In the genomic region with DNA sequence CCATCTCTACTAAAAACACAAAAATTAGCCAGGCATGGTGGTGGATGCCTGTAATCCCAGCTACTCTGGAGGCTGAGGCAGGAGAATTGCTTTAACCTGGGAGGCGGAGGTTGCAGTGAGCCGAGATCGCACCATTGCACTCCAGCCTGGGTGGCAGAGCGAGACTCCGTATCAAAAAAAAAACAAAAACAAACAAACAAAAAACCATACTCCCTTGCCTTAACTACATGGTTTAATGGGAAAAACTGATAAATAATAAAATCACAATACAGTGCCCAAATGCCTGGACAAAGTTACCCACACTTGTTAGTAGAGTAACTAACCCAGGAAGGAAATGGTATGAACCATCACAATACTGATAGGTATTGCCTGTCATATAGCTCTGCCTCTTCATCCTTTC, we compare ENCODE assay signal across 5 cellular contexts. TPM values are rescaled to one million over a fixed set of nuclear protein-coding genes. Genes with fewer than 3 reads are reported as not detected.
DNase-seq lines count a peak whose midpoint lies in the region; ATAC-seq, FAIRE-seq and TF ChIP-seq lines count a peak whose summit lies in the region.
"Not testable (repeated sequence)": the region's sequence is repeated elsewhere in the genome, so short reads cannot be mapped to it uniquely, and the experiment has no call there.

No MANE protein-coding gene starts in this region.

- not testable (repeated sequence) for H2AK5ac ChIP-seq in H9 (ENCODE audit: insufficient read length, low read length)

- not testable (repeated sequence) for H3K14ac ChIP-seq in H9 (ENCODE audit: insufficient read depth, low read length)

- in situ Hi-C loops in K562 (cut with MboI): not testable (repeated sequence)

- H3K23me2 ChIP-seq in H9 (ENCODE audit: insufficient read length, low read depth, low read length, poor library complexity, severe bottlenecking): not testable (repeated sequence)

- H2AFZ ChIP-seq in H9 (ENCODE audit: low read length); K562 (ENCODE audit: low read depth, low read length): not testable (repeated sequence)

- H3K4me1 ChIP-seq in CD4-positive, CD25-positive, alpha-beta regulatory T cell (ENCODE audit: control insufficient read depth, insufficient read depth, low read length, poor library complexity, severe bottlenecking); H9 (ENCODE audit: insufficient read depth, low read length); HEK293 (ENCODE audit: control insufficient read depth, insufficient read depth, low read length); K562 (replicated peaks in 1 of 2; ENCODE audit: control insufficient read depth in 2 of 2, insufficient read depth in 2 of 2, low read length in 2 of 2): not testable (repeated sequence)

- H3K79me1 ChIP-seq in H9 (ENCODE audit: insufficient read depth, low read depth, low read length, poor library complexity, severe bottlenecking): not testable (repeated sequence)

- not testable (repeated sequence) for H3K23ac ChIP-seq in H9 (ENCODE audit: insufficient read length, low read depth, low read length)

- not testable (repeated sequence) for TF ChIP-seq POLR2A in K562 (conservative IDR thresholded peaks at IDR 0.05)

- H3K36me3 Mint-ChIP-seq in CD4-positive, CD25-positive, alpha-beta regulatory T cell: peaks cover 14% of the 10 kb centered on the region
- H3K36me3 Mint-ChIP-seq in H9 (ENCODE audit: insufficient read depth in 1 of 3, low read depth in 3 of 3): peaks cover 6 to 36% (median 32%) of the 10 kb centered on the region in 3 experiments; a peak in 6 of 7 replicates
- H3K36me3 Mint-ChIP-seq in stimulated activated naive B cell treated with anti-CD40 and anti-IgM and Interleukin-4, amounts not matched to agents 10 μg/mL and 1 μg/mL and 100 μg/mL, for 72 hours: peaks cover 12 to 28% of the 10 kb centered on the region in 2 donors

- not testable (repeated sequence) for H3K18ac ChIP-seq in H9 (ENCODE audit: insufficient read length, low read depth, low read length)

- ATAC-seq in CD4-positive, CD25-positive, alpha-beta regulatory T cell (ENCODE audit: low read depth in 2 of 2); K562; stimulated activated naive B cell treated with anti-CD40 and anti-IgM and Interleukin-4, amounts not matched to agents 10 μg/mL and 1 μg/mL and 100 μg/mL, for 72 hours (replicated peaks): not testable (repeated sequence)

- FAIRE-seq in K562 (lab: Jason Lieb, UNC): peak; percentile 6

- intact Hi-C loops in K562 (cut with micrococcal nuclease): not testable (repeated sequence)

- CTCF ChIA-PET in HEK293 (lab: Yijun Ruan, JAX) (interaction anchor here (0.6 to 1.1 kb wide), 2 partner anchors 64 to 82 kb away, joined by 4 to 5 read pairs; no protein-coding TSS in a partner anchor), K562 (lab: Yijun Ruan, JAX; ENCODE audit: low intra/inter-chr PET ratio) (interaction anchor here (0.6 kb wide), 1 partner anchor 215 kb away, joined by 4 read pairs; no protein-coding TSS in a partner anchor)

- H2BK15ac ChIP-seq in H9 (ENCODE audit: low read depth, low read length): not testable (repeated sequence)

- DNase-seq in CD4-positive, CD25-positive, alpha-beta regulatory T cell; H9; K562 (ENCODE audit: extremely low read depth in 1 of 4, low spot score in 3 of 4); stimulated activated naive B cell treated with anti-CD40 and anti-IgM and Interleukin-4, amounts not matched to agents 10 μg/mL and 1 μg/mL and 100 μg/mL, for 72 hours: not testable (repeated sequence)

- H3K27ac Mint-ChIP-seq in CD4-positive, CD25-positive, alpha-beta regulatory T cell: peak overlapping the region in 2 of 3 donors; percentile 20 to 53
- H3K27ac Mint-ChIP-seq in H9: peak overlapping the region in 2 of 3 experiments; percentile 28 to 61; a peak in 2 of 7 replicates
- H3K27ac Mint-ChIP-seq in stimulated activated naive B cell treated with anti-CD40 and anti-IgM and Interleukin-4, amounts not matched to agents 10 μg/mL and 1 μg/mL and 100 μg/mL, for 72 hours: peak overlapping the region; percentile 51

- not testable (repeated sequence) for H3K4me2 ChIP-seq in H9 (ENCODE audit: insufficient read depth, insufficient read length, low read length); K562 (ENCODE audit: insufficient read depth, low read length)

- not testable (repeated sequence) for H3K36me3 ChIP-seq in CD4-positive, CD25-positive, alpha-beta regulatory T cell (ENCODE audit: control insufficient read depth, insufficient read depth, low read length); K562 (ENCODE audit: control insufficient read depth, insufficient read depth, low read length)
- H3K36me3 ChIP-seq in HEK293 (ENCODE audit: control insufficient read depth in 2 of 2, insufficient read depth in 1 of 2, low read length in 2 of 2): peaks cover 16 to 45% of the 10 kb centered on the region in 2 experiments; a peak in 2 of 3 replicates

- no CpG with 5 or more reads among the region's 5 CpGs for WGBS in H9 (ENCODE audit: extremely low coverage, insufficient read length, low lambda C conversion rate)
- 98% methylated on average over 5 of the region's 5 CpGs for WGBS in K562 (ENCODE audit: insufficient coverage, low coverage, missing lambda C conversion rate)

- not testable (repeated sequence) for TF ChIP-seq RAD21 in K562 (CRISPR knock-in tag; conservative IDR thresholded peaks at IDR 0.05 in 1 of 2, IDR thresholded peaks at IDR 0.05 in 1 of 2)

- H4K91ac ChIP-seq in H9 (ENCODE audit: insufficient read length, low read depth, low read length): not testable (repeated sequence)

- not testable (repeated sequence) for H3K4me3 ChIP-seq in CD4-positive, CD25-positive, alpha-beta regulatory T cell (ENCODE audit: low read depth, low read length); HEK293 (ENCODE audit: low read depth, low read length); K562

- not testable (repeated sequence) for H3K9me3 ChIP-seq in CD4-positive, CD25-positive, alpha-beta regulatory T cell (ENCODE audit: control insufficient read depth in 2 of 2, low read length in 2 of 2); H9 (ENCODE audit: control insufficient read depth, low read depth, low read length); HEK293 (ENCODE audit: control insufficient read depth, insufficient read depth, low read depth, low read length); K562 (replicated peaks; ENCODE audit: control insufficient read depth, insufficient read depth, low read depth, low read length)

- H2BK120ac ChIP-seq in H9 (ENCODE audit: low read depth, low read length, poor library complexity, severe bottlenecking): not testable (repeated sequence)

- not testable (repeated sequence) for H2BK20ac ChIP-seq in H9 (ENCODE audit: low read depth, low read length, poor library complexity, severe bottlenecking)

- not testable (repeated sequence) for H3K4ac ChIP-seq in H9 (ENCODE audit: low read depth, low read length)

- not testable (repeated sequence) for H3K27me3 Mint-ChIP-seq in CD4-positive, CD25-positive, alpha-beta regulatory T cell; H9 (ENCODE audit: low read depth); stimulated activated naive B cell treated with anti-CD40 and anti-IgM and Interleukin-4, amounts not matched to agents 10 μg/mL and 1 μg/mL and 100 μg/mL, for 72 hours

- not testable (repeated sequence) for H3K79me2 ChIP-seq in H9 (ENCODE audit: insufficient read depth, low read length); K562 (ENCODE audit: control insufficient read depth, insufficient read depth, low read length)

- not testable (repeated sequence) for H2BK5ac ChIP-seq in H9 (ENCODE audit: insufficient read length, low read length)

- not testable (repeated sequence) for H3K9me3 Mint-ChIP-seq in CD4-positive, CD25-positive, alpha-beta regulatory T cell; H9; stimulated activated naive B cell treated with anti-CD40 and anti-IgM and Interleukin-4, amounts not matched to agents 10 μg/mL and 1 μg/mL and 100 μg/mL, for 72 hours

- not testable (repeated sequence) for H3K27me3 ChIP-seq in CD4-positive, CD25-positive, alpha-beta regulatory T cell (ENCODE audit: control insufficient read depth, insufficient read depth, low read length); H9 (ENCODE audit: insufficient read depth, low read length); K562 (ENCODE audit: control insufficient read depth in 2 of 2, insufficient read depth in 2 of 2, low read length in 2 of 2)

- TF ChIP-seq EP300 in K562 (IDR thresholded peaks at IDR 0.05; ENCODE audit: low read length): not testable (repeated sequence)

- not testable (repeated sequence) for H3K4me3 Mint-ChIP-seq in CD4-positive, CD25-positive, alpha-beta regulatory T cell; H9; stimulated activated naive B cell treated with anti-CD40 and anti-IgM and Interleukin-4, amounts not matched to agents 10 μg/mL and 1 μg/mL and 100 μg/mL, for 72 hours

- H3K56ac ChIP-seq in H9 (ENCODE audit: insufficient read length, low read depth, low read length): not testable (repeated sequence)

- H3K27ac ChIP-seq in CD4-positive, CD25-positive, alpha-beta regulatory T cell (ENCODE audit: insufficient read depth, low read length, poor library complexity, severe bottlenecking); H9 (ENCODE audit: insufficient read length, low read depth, low read length); HEK293 (ENCODE audit: extremely low read depth, low read depth, low read length); K562 (ENCODE audit: extremely low read depth, low read depth, low read length): not testable (repeated sequence)

- not testable (repeated sequence) for H4K8ac ChIP-seq in H9 (replicated peaks; ENCODE audit: insufficient read length, low read depth, low read length)

- not testable (repeated sequence) for H4K5ac ChIP-seq in H9 (ENCODE audit: insufficient read length, low read depth, low read length)

- H3T11ph ChIP-seq in H9 (ENCODE audit: low read length): not testable (repeated sequence)

- H4K20me1 ChIP-seq in H9 (ENCODE audit: control insufficient read depth, insufficient read depth, insufficient read length); K562 (replicated peaks; ENCODE audit: control insufficient read depth, insufficient read depth, low read length): not testable (repeated sequence)

- H3K9me1 ChIP-seq in K562 (ENCODE audit: control insufficient read depth, insufficient read depth, low read length): not testable (repeated sequence)

- H3K9ac ChIP-seq in H9 (ENCODE audit: extremely low read depth, insufficient read length, low read length); K562 (ENCODE audit: insufficient read depth in 1 of 2, low read depth in 2 of 2, low read length in 2 of 2): not testable (repeated sequence)

- not testable (repeated sequence) for TF ChIP-seq CTCF in H9 (conservative IDR thresholded peaks at IDR 0.05); HEK293 (tag by site-specific recombination; IDR thresholded peaks at IDR 0.05); K562 (IDR thresholded peaks at IDR 0.05 in 2 of 3, conservative IDR thresholded peaks at IDR 0.05 in 1 of 3; ENCODE audit: insufficient read depth in 2 of 3, low read depth in 1 of 3, low read length in 3 of 3)

- H3K4me1 Mint-ChIP-seq in CD4-positive, CD25-positive, alpha-beta regulatory T cell: peaks cover 0 to 15% (median 3%) of the 10 kb centered on the region in 4 donors
- not testable (repeated sequence) for H3K4me1 Mint-ChIP-seq in H9
- peaks cover 6 to 21% of the 10 kb centered on the region in 2 donors for H3K4me1 Mint-ChIP-seq in stimulated activated naive B cell treated with anti-CD40 and anti-IgM and Interleukin-4, amounts not matched to agents 10 μg/mL and 1 μg/mL and 100 μg/mL, for 72 hours

- BruUV-seq in K562 (replicated peaks; lab: Mats Ljungman, UMichigan): not testable (repeated sequence)

- H2BK12ac ChIP-seq in H9 (ENCODE audit: insufficient read length, low read depth, low read length): not testable (repeated sequence)

- POLR2A ChIA-PET in HEK293 (lab: Yijun Ruan, JAX): not testable (repeated sequence)
- POLR2A ChIA-PET in K562 (lab: Yijun Ruan, JAX): interaction anchor here (1.2 kb wide), 1 partner anchor 26 kb away, joined by 3 read pairs; no protein-coding TSS in a partner anchor

RNA-seq across cellular contexts. Expression of a gene that starts 40.4 kb away (rescaled TPM):
- 34.4 TPM for total RNA-seq in CD4-positive, CD25-positive, alpha-beta regulatory T cell
- 1 to 10 TPM; 2.5 to 7.0 (median 5.0) TPM for polyA plus RNA-seq in CD4-positive, CD25-positive, alpha-beta regulatory T cell
- total RNA-seq in H9 (2021) (65.5 and 72.0 TPM in 2 replicates), K562 (2014; rRNA removed) (19.0 and 19.7 TPM in 2 replicates), K562 (2014; rRNA removed; fragmentation: Illumina TruSeq; extraction: Trizol) (31.2 and 32.8 TPM in 2 replicates), K562 (2015; rRNA removed; fragmentation: Illumina TruSeq; extraction: Trizol) (29.7 and 33.1 TPM in 2 replicates), K562 (2021) (35.9 and 38.7 TPM in 2 replicates)
- 99.6 and 192 TPM in 2 replicates for total RNA-seq in K562 (2011; cell fraction: chromatin; rRNA removed; ENCODE audit: low replicate concordance)
- 45.0 and 54.6 TPM in 2 replicates for total RNA-seq in K562 (2011; cell fraction: nucleolus; rRNA removed)
- total RNA-seq in K562 (2011; cell fraction: nucleoplasm; rRNA removed): 105 and 159 TPM in 2 replicates
- polyA plus RNA-seq in K562 (2011; rRNA removed) (32.1 and 39.1 TPM in 2 replicates), K562 (2014; fragmentation: Illumina TruSeq; extraction: Trizol) (34.5 and 40.5 TPM in 2 replicates), K562 (2014; fragmentation: Nextera tagmentation; extraction: Ambion mirVana) (10 to 100 TPM in 1 of 2 experiments, 1 to 10 TPM in 1; 6.7 to 10.1 TPM), K562 (2014; rRNA removed) (36.3 and 38.0 TPM in 2 replicates)
- 31.9 and 38.3 TPM in 2 replicates for polyA plus RNA-seq in K562 (2011; cell fraction: cytosol; rRNA removed)
- polyA plus RNA-seq in K562 (2011; cell fraction: nucleus; rRNA removed): 64.3 and 72.5 TPM in 2 replicates
- 25.9 and 36.4 TPM in 2 replicates for polyA plus RNA-seq in K562 (2012)
- 39.2 and 45.5 TPM in 2 replicates for polyA minus RNA-seq in K562 (2011; rRNA and poly(A)+ RNA removed)
- polyA minus RNA-seq in K562 (2011; cell fraction: cytosol; rRNA and poly(A)+ RNA removed): 17.7 and 22.1 TPM in 2 replicates
- 27.6 and 40.3 TPM in 2 replicates for polyA minus RNA-seq in K562 (2011; cell fraction: nucleus; rRNA and poly(A)+ RNA removed)
